In the genomic region with DNA sequence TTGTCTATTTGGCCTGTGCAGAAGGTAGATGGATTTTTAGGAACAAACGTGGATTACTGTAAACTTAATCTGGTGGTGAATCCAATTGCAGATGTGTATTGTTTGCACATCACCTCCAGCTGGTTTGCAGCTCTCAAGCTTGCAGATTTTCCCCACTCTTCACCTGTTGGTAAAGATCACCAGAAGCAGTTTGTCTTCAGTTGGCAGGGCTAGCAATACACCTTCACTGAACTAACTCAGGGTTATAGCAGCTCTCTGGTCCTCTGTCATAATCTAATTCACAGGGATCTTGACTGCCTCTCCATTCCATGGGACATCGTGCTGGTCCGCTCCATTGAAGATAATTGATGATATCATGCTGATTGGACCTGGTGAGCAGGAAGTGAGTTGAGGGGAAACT, we compare ENCODE assay signal across 36 cellular contexts.
"Had no signal": no experiment of that assay in that cellular context is flagged by ENCODE, and none has a peak within 500 bp of the region (broad histone marks: within the 10 kb centered on the region; RNA-seq: fewer than 3 reads in every experiment).

No MANE protein-coding gene starts in this region.

- H3K27ac Mint-ChIP-seq: activated naive CD4-positive, alpha-beta T cell treated with anti-CD3 and anti-CD28 coated beads for 36 hours; activated naive CD4-positive, alpha-beta T cell treated with anti-CD3 and anti-CD28 coated beads, Interleukin-2, amount 10 ng/mL, durations not matched to agents 7 days and 5 days; activated naive CD4-positive, alpha-beta T cell treated with anti-CD3 and anti-CD28 coated beads, Interleukin-2, amount 50 U/mL, for 24 hours; activated naive CD4-positive, alpha-beta T cell treated with anti-CD3 and anti-CD28 coated beads, Interleukin-2, amount 50 U/mL, for 72 hours; activated naive CD8-positive, alpha-beta T cell; activated naive CD8-positive, alpha-beta T cell treated with anti-CD3 and anti-CD28 coated beads for 36 hours; activated naive CD8-positive, alpha-beta T cell treated with anti-CD3 and anti-CD28 coated beads, Interleukin-2, amount 10 ng/mL, durations not matched to agents 7 days and 5 days; activated naive CD8-positive, alpha-beta T cell treated with anti-CD3 and anti-CD28 coated beads, Interleukin-2, amount 50 U/mL, for 24 hours; activated T-cell treated with anti-CD3 and anti-CD28 coated beads, Interleukin-2, amount 50 U/mL, for 72 hours; activated T-helper 1 cell treated with anti-CD3 and anti-CD28 coated beads, Interleukin-12 subunit alpha, Interleukin-12 subunit beta, Interleukin-2, Interleukin-4 antibody, amounts not matched to agents 30 ng/mL and 10 ng/mL and 1 ng/mL, durations not matched to agents 14 hours and 24 hours and 36 hours; activated T-helper 17 cell treated with anti-CD3 and anti-CD28 coated beads, Interleukin-2, amount 50 U/mL, for 72 hours; activated T-helper 2 cell treated with anti-CD3 and anti-CD28 coated beads, Interferon-gamma antibody, Interleukin-2, Interleukin-4, amounts not matched to agents 10 μg/mL and 5 μg/mL and 100 μg/mL, durations not matched to agents 14 hours and 24 hours and 36 hours; brain had no signal

- H3K4me1 ChIP-seq: body of pancreas, breast epithelium had no signal

- H3K27me3 Mint-ChIP-seq: activated naive CD4-positive, alpha-beta T cell treated with anti-CD3 and anti-CD28 coated beads, Interleukin-2, amount 10 ng/mL, durations not matched to agents 7 days and 5 days; activated naive CD4-positive, alpha-beta T cell treated with anti-CD3 and anti-CD28 coated beads, Interleukin-2, amount 50 U/mL, for 24 hours; activated naive CD8-positive, alpha-beta T cell; activated naive CD8-positive, alpha-beta T cell treated with anti-CD3 and anti-CD28 coated beads for 36 hours; activated naive CD8-positive, alpha-beta T cell treated with anti-CD3 and anti-CD28 coated beads, Interleukin-2, amount 10 ng/mL, durations not matched to agents 7 days and 5 days; activated naive CD8-positive, alpha-beta T cell treated with anti-CD3 and anti-CD28 coated beads, Interleukin-2, amount 50 U/mL, for 24 hours had no signal

- H3K36me3 Mint-ChIP-seq: activated naive CD4-positive, alpha-beta T cell treated with anti-CD3 and anti-CD28 coated beads, Interleukin-2, amount 10 ng/mL, durations not matched to agents 7 days and 5 days; activated naive CD4-positive, alpha-beta T cell treated with anti-CD3 and anti-CD28 coated beads, Interleukin-2, amount 50 U/mL, for 24 hours; activated naive CD4-positive, alpha-beta T cell treated with anti-CD3 and anti-CD28 coated beads, Interleukin-2, amount 50 U/mL, for 72 hours; activated naive CD8-positive, alpha-beta T cell; activated naive CD8-positive, alpha-beta T cell treated with anti-CD3 and anti-CD28 coated beads for 36 hours; activated naive CD8-positive, alpha-beta T cell treated with anti-CD3 and anti-CD28 coated beads, Interleukin-2, amount 10 ng/mL, durations not matched to agents 7 days and 5 days; brain had no signal

- H3K36me3 ChIP-seq: adrenal gland, ascending aorta, brain microvascular endothelial cell, breast epithelium, cardiac muscle cell had no signal

- H3K9me3 Mint-ChIP-seq: activated naive CD4-positive, alpha-beta T cell treated with anti-CD3 and anti-CD28 coated beads for 36 hours; activated naive CD4-positive, alpha-beta T cell treated with anti-CD3 and anti-CD28 coated beads, Interleukin-2, amount 10 ng/mL, durations not matched to agents 7 days and 5 days; activated naive CD4-positive, alpha-beta T cell treated with anti-CD3 and anti-CD28 coated beads, Interleukin-2, amount 50 U/mL, for 24 hours; activated naive CD4-positive, alpha-beta T cell treated with anti-CD3 and anti-CD28 coated beads, Interleukin-2, amount 50 U/mL, for 72 hours; activated naive CD8-positive, alpha-beta T cell treated with anti-CD3 and anti-CD28 coated beads for 36 hours; activated naive CD8-positive, alpha-beta T cell treated with anti-CD3 and anti-CD28 coated beads, Interleukin-2, amount 10 ng/mL, durations not matched to agents 7 days and 5 days; activated naive CD8-positive, alpha-beta T cell treated with anti-CD3 and anti-CD28 coated beads, Interleukin-2, amount 50 U/mL, for 24 hours; activated T-cell treated with anti-CD3 and anti-CD28 coated beads, Interleukin-2, amount 50 U/mL, for 4 hours; activated T-cell treated with anti-CD3 and anti-CD28 coated beads, Interleukin-2, amount 50 U/mL, for 72 hours; activated T-helper 1 cell treated with anti-CD3 and anti-CD28 coated beads, Interleukin-12 subunit alpha, Interleukin-12 subunit beta, Interleukin-2, Interleukin-4 antibody, amounts not matched to agents 30 ng/mL and 10 ng/mL and 1 ng/mL, durations not matched to agents 14 hours and 24 hours and 36 hours; activated T-helper 17 cell treated with anti-CD3 and anti-CD28 coated beads, Interleukin-2, amount 50 U/mL, for 72 hours; activated T-helper 2 cell treated with anti-CD3 and anti-CD28 coated beads, Interferon-gamma antibody, Interleukin-2, Interleukin-4, amounts not matched to agents 10 μg/mL and 5 μg/mL and 100 μg/mL, durations not matched to agents 14 hours and 24 hours and 36 hours; central memory CD8-positive, alpha-beta T cell had no signal

- DNase-seq: activated effector memory CD4-positive, alpha-beta T cell treated with anti-CD3 and anti-CD28 coated beads, Interleukin-2, amount 50 U/mL, for 16 hours; activated effector memory CD4-positive, alpha-beta T cell treated with Interleukin-2 at 50 U/mL for 16 hours; activated gamma-delta T cell; activated gamma-delta T cell treated with Interleukin-2 at 50 U/mL for 16 hours; activated naive CD4-positive, alpha-beta T cell; activated naive CD4-positive, alpha-beta T cell treated with anti-CD3 and anti-CD28 coated beads for 36 hours; activated naive CD4-positive, alpha-beta T cell treated with anti-CD3 and anti-CD28 coated beads, Interleukin-2, amount 10 ng/mL, durations not matched to agents 7 days and 5 days; activated naive CD4-positive, alpha-beta T cell treated with anti-CD3 and anti-CD28 coated beads, Interleukin-2, amount 50 U/mL, for 16 hours; activated naive CD4-positive, alpha-beta T cell treated with Interleukin-2 at 50 U/mL for 16 hours; activated naive CD8-positive, alpha-beta T cell treated with anti-CD3 and anti-CD28 coated beads for 36 hours; activated naive CD8-positive, alpha-beta T cell treated with anti-CD3 and anti-CD28 coated beads, Interleukin-2, amount 10 ng/mL, durations not matched to agents 7 days and 5 days; activated naive CD8-positive, alpha-beta T cell treated with anti-CD3 and anti-CD28 coated beads, Interleukin-2, amount 50 U/mL, for 24 hours; activated T-cell treated with anti-CD3 and anti-CD28 coated beads, Interleukin-2, amount 50 U/mL, for 4 hours; activated T-cell treated with anti-CD3 and anti-CD28 coated beads, Interleukin-2, amount 50 U/mL, for 48 hours; activated T-cell treated with anti-CD3 and anti-CD28 coated beads, Interleukin-2, amount 50 U/mL, for 72 hours; adrenal gland; amniotic stem cell; amygdala; anterior cingulate cortex; aorta; body of pancreas; brain microvascular endothelial cell; caudate nucleus; central memory CD4-positive, alpha-beta T cell; cerebellar nuclear complex had no signal

- H3K4me1 Mint-ChIP-seq: activated naive CD4-positive, alpha-beta T cell treated with anti-CD3 and anti-CD28 coated beads, Interleukin-2, amount 10 ng/mL, durations not matched to agents 7 days and 5 days; activated naive CD4-positive, alpha-beta T cell treated with anti-CD3 and anti-CD28 coated beads, Interleukin-2, amount 50 U/mL, for 24 hours; activated naive CD8-positive, alpha-beta T cell treated with anti-CD3 and anti-CD28 coated beads for 36 hours; activated naive CD8-positive, alpha-beta T cell treated with anti-CD3 and anti-CD28 coated beads, Interleukin-2, amount 10 ng/mL, durations not matched to agents 7 days and 5 days; activated naive CD8-positive, alpha-beta T cell treated with anti-CD3 and anti-CD28 coated beads, Interleukin-2, amount 50 U/mL, for 24 hours; activated T-helper 17 cell treated with anti-CD3 and anti-CD28 coated beads, Interleukin-2, amount 50 U/mL, for 72 hours; central memory CD8-positive, alpha-beta T cell had no signal

- ATAC-seq: activated naive CD4-positive, alpha-beta T cell treated with anti-CD3 and anti-CD28 coated beads, Interleukin-2, amount 50 U/mL, for 72 hours; activated naive CD8-positive, alpha-beta T cell treated with anti-CD3 and anti-CD28 coated beads, Interleukin-2, amount 50 U/mL, for 24 hours; activated T-cell treated with anti-CD3 and anti-CD28 coated beads, Interleukin-2, amount 50 U/mL, for 4 hours; activated T-cell treated with anti-CD3 and anti-CD28 coated beads, Interleukin-2, amount 50 U/mL, for 72 hours; activated T-helper 17 cell treated with anti-CD3 and anti-CD28 coated beads, Interleukin-2, amount 50 U/mL, for 72 hours; body of pancreas had no signal

- H3K4me3 Mint-ChIP-seq: activated naive CD4-positive, alpha-beta T cell treated with anti-CD3 and anti-CD28 coated beads for 36 hours; activated naive CD4-positive, alpha-beta T cell treated with anti-CD3 and anti-CD28 coated beads, Interleukin-2, amount 10 ng/mL, durations not matched to agents 7 days and 5 days; activated naive CD4-positive, alpha-beta T cell treated with anti-CD3 and anti-CD28 coated beads, Interleukin-2, amount 50 U/mL, for 24 hours; activated naive CD8-positive, alpha-beta T cell; activated naive CD8-positive, alpha-beta T cell treated with anti-CD3 and anti-CD28 coated beads for 36 hours; activated naive CD8-positive, alpha-beta T cell treated with anti-CD3 and anti-CD28 coated beads, Interleukin-2, amount 10 ng/mL, durations not matched to agents 7 days and 5 days; activated naive CD8-positive, alpha-beta T cell treated with anti-CD3 and anti-CD28 coated beads, Interleukin-2, amount 50 U/mL, for 24 hours; activated T-cell treated with anti-CD3 and anti-CD28 coated beads, Interleukin-2, amount 50 U/mL, for 4 hours; activated T-cell treated with anti-CD3 and anti-CD28 coated beads, Interleukin-2, amount 50 U/mL, for 72 hours; activated T-helper 1 cell treated with anti-CD3 and anti-CD28 coated beads, Interleukin-12 subunit alpha, Interleukin-12 subunit beta, Interleukin-2, Interleukin-4 antibody, amounts not matched to agents 30 ng/mL and 10 ng/mL and 1 ng/mL, durations not matched to agents 14 hours and 24 hours and 36 hours; activated T-helper 17 cell treated with anti-CD3 and anti-CD28 coated beads, Interleukin-2, amount 50 U/mL, for 72 hours; brain; central memory CD8-positive, alpha-beta T cell had no signal

- H3K9me3 ChIP-seq: adrenal gland, ascending aorta, body of pancreas, breast epithelium had no signal

- H3K4me3 ChIP-seq: adrenal gland, ascending aorta, body of pancreas, breast epithelium, cardiac muscle cell had no signal

- H3K27ac ChIP-seq: adrenal gland, ascending aorta, body of pancreas, brain microvascular endothelial cell, breast epithelium, cardiac muscle cell had no signal

- H3K27me3 ChIP-seq: adrenal gland, ascending aorta, body of pancreas, brain microvascular endothelial cell, breast epithelium, cardiac muscle cell had no signal
